In genomic region chr7:7499892-7500291, GRCh38 we compare ENCODE assay signal across 25 cellular contexts. TPM values are rescaled to one million over a fixed set of nuclear protein-coding genes. Genes with fewer than 3 reads are reported as not detected.
"Had no signal": no experiment of that assay in that cellular context is flagged by ENCODE, and none has a peak within 500 bp of the region (broad histone marks: within the 10 kb centered on the region; RNA-seq: fewer than 3 reads in every experiment).

No MANE protein-coding gene starts in this region.

- FAIRE-seq: small intestine had no signal

- ATAC-seq: naive thymus-derived CD8-positive, alpha-beta T cell; natural killer cell treated with Interleukin-12 subunit alpha and Interleukin-12 subunit beta and Interleukin-15 and Interleukin-18, amount 100 ng/mL, for 72 hours; psoas muscle; right cardiac atrium; stimulated activated effector memory CD8-positive, alpha-beta T cell treated with anti-CD3 and anti-CD28 coated beads, Interleukin-12 subunit alpha, Interleukin-12 subunit beta, amount 100 ng/mL, for 72 hours; stimulated activated naive B cell treated with anti-CD40 and anti-IgM and Interleukin-4, amounts not matched to agents 10 μg/mL and 1 μg/mL and 100 μg/mL, for 72 hours; upper lobe of right lung had no signal

- H3K4me3 ChIP-seq: ovary, psoas muscle, right lobe of liver, sigmoid colon, stomach, thoracic aorta, thyroid gland, tibial nerve, upper lobe of right lung, vagina had no signal

- H3K9me3 ChIP-seq: ovary, psoas muscle, right lobe of liver, sigmoid colon, stomach, thoracic aorta, thyroid gland, tibial nerve, upper lobe of right lung, vagina had no signal

- H3K27ac ChIP-seq: ovary, parathyroid adenoma, psoas muscle, right lobe of liver, sigmoid colon, stomach, thoracic aorta, thyroid gland, tibial nerve, upper lobe of right lung, vagina had no signal

- H3K4me1 ChIP-seq: parathyroid adenoma, psoas muscle, sigmoid colon, thyroid gland, upper lobe of right lung had no signal

- H3K36me3 ChIP-seq: ovary, right lobe of liver, sigmoid colon, thoracic aorta, thyroid gland, upper lobe of right lung, vagina had no signal

- H3K27me3 ChIP-seq: ovary, right lobe of liver, sigmoid colon, stomach, thyroid gland, tibial nerve, upper lobe of right lung, vagina had no signal

- DNase-seq: naive thymus-derived CD8-positive, alpha-beta T cell; nephron progenitor cell; occipital lobe; ovary; posterior cingulate gyrus; psoas muscle; right cardiac atrium; right lobe of liver; sigmoid colon; small intestine; stimulated activated CD4-positive, alpha-beta T cell treated with anti-CD3 and anti-CD28 coated beads, Interleukin-15, amount 100 ng/mL, for 24 hours; stimulated activated CD4-positive, alpha-beta T cell treated with anti-CD3 and anti-CD28 coated beads, Interleukin-2, amount 100 ng/mL, for 24 hours; stimulated activated CD4-positive, alpha-beta T cell treated with anti-CD3 and anti-CD28 coated beads, Interleukin-2, amount 100 ng/mL, for 48 hours; stimulated activated CD4-positive, alpha-beta T cell treated with anti-CD3 and anti-CD28 coated beads, Interleukin-4, amount 100 ng/mL, for 24 hours; stimulated activated naive B cell treated with anti-CD40 and anti-IgM and Interleukin-4, amounts not matched to agents 10 μg/mL and 1 μg/mL and 100 μg/mL, for 72 hours; stimulated activated naive CD4-positive, alpha-beta T cell treated with Interleukin-2 at 50 U/mL for 16 hours; stomach; thyroid gland; upper lobe of right lung had no signal

RNA-seq across cellular contexts. Expression of gene COL28A1, which starts 35.8 kb away (rescaled TPM):
- polyA plus RNA-seq: naive thymus-derived CD8-positive, alpha-beta T cell had no signal
